Comparison of ENCODE assay signal across 8 cellular contexts in the genomic region with DNA sequence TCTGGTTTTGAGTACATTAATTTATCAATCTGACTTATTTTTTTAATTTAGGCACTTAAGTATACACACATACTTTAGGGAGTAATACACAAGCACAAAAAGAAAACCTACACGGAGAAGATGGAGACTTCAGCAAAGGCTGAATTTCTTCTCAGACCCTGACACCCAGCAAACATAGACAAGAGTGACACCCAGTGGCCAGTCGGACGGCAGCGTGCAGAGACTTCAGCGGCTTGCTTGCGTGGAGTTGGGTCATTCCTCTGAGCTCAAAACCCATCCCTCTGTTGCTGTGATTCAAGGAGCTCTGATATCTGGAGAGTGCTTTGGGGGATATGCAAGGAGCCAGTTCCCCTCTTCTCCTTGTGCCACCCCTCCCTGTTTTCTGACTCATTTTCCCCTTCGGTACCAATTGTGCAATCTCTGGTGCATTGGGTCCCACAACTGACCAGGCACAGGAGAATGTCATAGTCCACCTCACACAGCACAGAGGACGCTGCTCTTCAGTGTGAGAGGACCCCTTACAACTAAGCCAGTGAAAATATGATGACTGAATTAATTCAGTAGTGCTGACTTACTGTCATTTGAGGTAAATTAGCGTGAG. TPM values are rescaled to one million over a fixed set of nuclear protein-coding genes. Genes with fewer than 3 reads are reported as not detected.
DNase-seq lines count a peak whose midpoint lies in the region; ATAC-seq and TF ChIP-seq lines count a peak whose summit lies in the region.

No MANE protein-coding gene starts in this region.

- no peak overlapping the region for H3K4me2 ChIP-seq in DND-41 (ENCODE audit: insufficient read depth, low read length)

- H3K4me3 ChIP-seq in DND-41 (ENCODE audit: low read depth in 1 of 2, low read length in 2 of 2) (no peak overlapping the region), fibroblast of the aortic adventitia (ENCODE audit: low read depth, low read length) (no peak overlapping the region), neutrophil (ENCODE audit: low read depth in 1 of 2, low read length in 1 of 2) (no peak overlapping the region), testis (no peak overlapping the region)

- TF ChIP-seq CTCF in DND-41 (IDR thresholded peaks at IDR 0.05; ENCODE audit: borderline replicate concordance, extremely low read depth, low read length, poor library complexity, severe bottlenecking) (peak; percentile 86), fibroblast of the aortic adventitia (IDR thresholded peaks at IDR 0.05; ENCODE audit: insufficient read depth, low read length) (peak; percentile 94), neutrophil (IDR thresholded peaks at IDR 0.05) (peak; percentile 58), testis (IDR thresholded peaks at IDR 0.05) (peak in 2 of 3 experiments; percentile 66 to 78)

- H3K9ac ChIP-seq in DND-41 (ENCODE audit: low read depth, low read length): no peak overlapping the region

- WGBS in testis, 2 donors: 38 to 48% methylated on average over 9 of the region's 9 CpGs

- no peak overlapping the region for H3K27ac ChIP-seq in DND-41 (ENCODE audit: low read length)
- peak overlapping the region; percentile 21 for H3K27ac ChIP-seq in neutrophil
- no peak overlapping the region for H3K27ac ChIP-seq in testis

- TF ChIP-seq POLR2A in testis (IDR thresholded peaks at IDR 0.05): no peak

- H3K36me3 ChIP-seq in DND-41 (ENCODE audit: insufficient read depth, low read length): no peaks in the 10 kb centered on the region
- H3K36me3 ChIP-seq in neutrophil: no peaks in the 10 kb centered on the region
- no peaks in the 10 kb centered on the region for H3K36me3 ChIP-seq in testis (ENCODE audit: low read depth, missing control alignments)

- H3K27me3 ChIP-seq in DND-41 (ENCODE audit: insufficient read depth, low read length, poor library complexity): peaks cover 11% of the 10 kb centered on the region
- no peaks in the 10 kb centered on the region for H3K27me3 ChIP-seq in neutrophil
- no peaks in the 10 kb centered on the region for H3K27me3 ChIP-seq in testis

- intact Hi-C loops in testis (cut with DNase I; ENCODE audit: low total_unique reads): loop anchor here (10.0 kb wide), 2 partner anchors 79 to 301 kb away; no protein-coding TSS in a partner anchor

- no peak overlapping the region for H2AFZ ChIP-seq in DND-41 (ENCODE audit: low read depth, low read length)

- H3K79me2 ChIP-seq in DND-41 (ENCODE audit: insufficient read depth, low read length): no peaks in the 10 kb centered on the region

- H3K9me3 ChIP-seq in DND-41 (ENCODE audit: insufficient read depth, low read length, severe bottlenecking): no peaks in the 10 kb centered on the region
- H3K9me3 ChIP-seq in neutrophil: no peaks in the 10 kb centered on the region
- no peaks in the 10 kb centered on the region for H3K9me3 ChIP-seq in testis

- DNase-seq in DND-41: peak; percentile 56
- DNase-seq in KG1 (lab: John Stamatoyannopoulos, UW): peak; percentile 16
- DNase-seq in RPMI8226: peak; percentile 69
- peak; percentile 37 for DNase-seq in activated T-helper 1 cell treated with Interleukin-2 at 50 U/mL for 16 hours (ENCODE audit: low read depth)
- peak; percentile 87 for DNase-seq in fibroblast of the aortic adventitia (ENCODE audit: low read depth)
- DNase-seq in testis: peak; percentile 83

- peak; percentile 83 for ATAC-seq in DND-41 (ENCODE audit: insufficient read depth, low read depth)
- ATAC-seq in GM21576 (IDR thresholded peaks at IDR 0.05; ENCODE audit: unreplicated experiment): peak; percentile 88

- no peaks in the 10 kb centered on the region for H4K20me1 ChIP-seq in DND-41 (ENCODE audit: insufficient read depth, low read length)

- H3K4me1 ChIP-seq in DND-41 (ENCODE audit: insufficient read depth, low read length) (no peaks in the 10 kb centered on the region), neutrophil (ENCODE audit: control insufficient read depth in 1 of 2, insufficient read depth in 1 of 2, low read depth in 1 of 2, low read length in 1 of 2) (peaks cover 51 to 52% of the 10 kb centered on the region in 2 experiments), testis (peaks cover 4% of the 10 kb centered on the region)

RNA-seq across cellular contexts. Expression of gene SH3TC2, which starts 27.5 kb away (rescaled TPM):
- total RNA-seq in fibroblast of the aortic adventitia (ENCODE audit: low replicate concordance): 1.6 and 4.1 TPM in 2 replicates
- 100 to 1,000 TPM; 130 to 136 TPM for total RNA-seq in testis
- 32.4 TPM for polyA plus RNA-seq in testis (ENCODE audit: insufficient read depth, low read depth, low replicate concordance)

Comparison
In these comparisons a context has a peak if more than half of its experiments do, and no peak if none do; other contexts are left out.
1. DNase-seq: peak in every context shown above with its lines; median percentile 87 in fibroblast of the aortic adventitia; 83 in testis; 69 in RPMI8226; 56 in DND-41; 37 in activated T-helper 1 cell treated with Interleukin-2 at 50 U/mL for 16 hours; 16 in KG1.
2. RNA of gene SH3TC2, which starts 27.5 kb away (total RNA-seq): 130 to 136 TPM in testis; 1.6 to 4.1 TPM in fibroblast of the aortic adventitia; every median in the first group is over 10 times any median in the second.
3. Peak in every context shown above with its lines, with median percentiles within 50 percentile points of each other: CTCF ChIP-seq.